Comparison of ENCODE assay signal across 8 cellular contexts in the genomic region with DNA sequence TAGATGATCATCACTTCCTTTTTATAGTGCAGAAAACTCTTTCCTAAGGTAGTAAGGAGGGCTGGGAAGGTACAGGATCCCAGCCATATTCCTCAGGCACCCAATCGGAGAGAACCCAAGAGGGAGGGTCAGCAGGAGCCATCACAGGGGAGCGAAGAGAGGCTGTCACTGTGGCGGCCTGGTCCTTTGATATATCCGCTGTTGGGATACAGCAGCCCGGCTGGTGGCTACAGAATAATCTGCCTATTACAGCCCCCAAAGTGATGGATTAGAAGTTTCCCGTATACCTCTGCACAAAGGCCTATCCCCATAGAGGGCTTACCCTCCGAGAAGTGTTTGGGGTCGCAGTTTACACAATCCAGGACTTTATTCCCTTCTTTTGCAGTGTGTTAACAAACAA. TPM values are rescaled to one million over a fixed set of nuclear protein-coding genes. Genes with fewer than 3 reads are reported as not detected.
A peak's percentile ranks its signal among the peaks of the same experiment; 100 is the strongest.
DNase-seq lines count a peak whose midpoint lies in the region; TF ChIP-seq lines count a peak whose summit lies in the region.

No MANE protein-coding gene starts in this region.

- H3K9me3 ChIP-seq in ES-I3 (ENCODE audit: control insufficient read depth, insufficient read depth, low read length) (no peaks in the 10 kb centered on the region), HUES48 (ENCODE audit: control insufficient read depth, insufficient read depth, low read length) (no peaks in the 10 kb centered on the region), neural cell (ENCODE audit: low read length) (no peaks in the 10 kb centered on the region)

- H3K4me3 ChIP-seq in HUES48 (ENCODE audit: low read depth, low read length) (peak overlapping the region; percentile 99), neural cell (ENCODE audit: low read length) (peak overlapping the region; percentile 98)

- no peaks in the 10 kb centered on the region for H4K20me1 ChIP-seq in neural cell (ENCODE audit: insufficient read depth)

- H3K4me2 ChIP-seq in neural cell (ENCODE audit: low read length) = no peak overlapping the region

- no peak overlapping the region for H2AFZ ChIP-seq in neural cell (ENCODE audit: low read depth, low read length)

- H3K36me3 ChIP-seq in ES-I3 (ENCODE audit: insufficient read depth, low read length) (no peaks in the 10 kb centered on the region), HUES48 (ENCODE audit: control insufficient read depth, insufficient read depth, low read length) (no peaks in the 10 kb centered on the region), neural cell (ENCODE audit: insufficient read depth, low read length) (no peaks in the 10 kb centered on the region)

- peaks cover 5% of the 10 kb centered on the region for H3F3A ChIP-seq in neural cell (ENCODE audit: insufficient read depth, low read length, poor library complexity, severe bottlenecking)

- no peak for TF ChIP-seq RAD21 in neural cell (conservative IDR thresholded peaks at IDR 0.05)

- H3K27me3 ChIP-seq in HUES48 (ENCODE audit: control insufficient read depth, insufficient read depth, low read length) (no peaks in the 10 kb centered on the region), neural cell (ENCODE audit: insufficient read depth, low read depth, low read length) (no peaks in the 10 kb centered on the region)

- no peaks in the 10 kb centered on the region for H3K79me2 ChIP-seq in neural cell (replicated peaks; ENCODE audit: insufficient read depth, low read length)

- H3K27ac ChIP-seq in HUES48 (ENCODE audit: low read depth, low read length) (no peak overlapping the region), cingulate gyrus (ENCODE audit: low read depth, low read length) (peak overlapping the region; percentile 94), neural cell (ENCODE audit: low read length) (no peak overlapping the region)

- no peak for TF ChIP-seq EP300 in neural cell (conservative IDR thresholded peaks at IDR 0.05; ENCODE audit: poor library complexity, severe bottlenecking)

- H3K4me1 ChIP-seq in ES-I3 (ENCODE audit: insufficient read depth, low read length) = no peaks in the 10 kb centered on the region; the same call in none of the 2 replicates
- H3K4me1 ChIP-seq in HUES48 (ENCODE audit: control insufficient read depth, insufficient read depth, low read length) = 0 out of 2 replicates have a peak, but pooled peaks cover 6% of the 10 kb centered on the region

- no peaks in the 10 kb centered on the region for H3K9me2 ChIP-seq in neural cell (ENCODE audit: insufficient read depth, low read length)

- H3K9ac ChIP-seq in ES-I3 (ENCODE audit: low read depth, low read length) (peak overlapping the region; percentile 89; the same call in 1 of the 2 replicates), HUES48 (ENCODE audit: low read depth, low read length) (no peak overlapping the region), neural cell (ENCODE audit: low read length) (no peak overlapping the region)

- no peak for TF ChIP-seq CTCF in neural cell (IDR thresholded peaks at IDR 0.05; ENCODE audit: poor library complexity, severe bottlenecking)

- DNase-seq in activated gamma-delta T cell (lab: John Stamatoyannopoulos, UW) (no peak), SW 1271 (lab: John Stamatoyannopoulos, UW) (no peak), Ammon's horn (ENCODE audit: low spot score) (no peak)
- DNase-seq in activated CD4-positive, alpha-beta T cell treated with anti-CD3 and anti-CD28 coated beads for 48 hours = no peak

TF ChIP-seq in neural cell, 6 proteins besides CTCF, POLR2A, EP300 and RAD21:
- no peak for TF ChIP-seq TAF1 (IDR thresholded peaks at IDR 0.05; ENCODE audit: low read depth)
- no peak for TF ChIP-seq SMC3 (conservative IDR thresholded peaks at IDR 0.05; ENCODE audit: poor library complexity)
- no peak for TF ChIP-seq POLR2AphosphoS5 (IDR thresholded peaks at IDR 0.05)
- no peak for TF ChIP-seq MXI1 (conservative IDR thresholded peaks at IDR 0.05; ENCODE audit: poor library complexity, severe bottlenecking)
- TF ChIP-seq, protein P1, sequence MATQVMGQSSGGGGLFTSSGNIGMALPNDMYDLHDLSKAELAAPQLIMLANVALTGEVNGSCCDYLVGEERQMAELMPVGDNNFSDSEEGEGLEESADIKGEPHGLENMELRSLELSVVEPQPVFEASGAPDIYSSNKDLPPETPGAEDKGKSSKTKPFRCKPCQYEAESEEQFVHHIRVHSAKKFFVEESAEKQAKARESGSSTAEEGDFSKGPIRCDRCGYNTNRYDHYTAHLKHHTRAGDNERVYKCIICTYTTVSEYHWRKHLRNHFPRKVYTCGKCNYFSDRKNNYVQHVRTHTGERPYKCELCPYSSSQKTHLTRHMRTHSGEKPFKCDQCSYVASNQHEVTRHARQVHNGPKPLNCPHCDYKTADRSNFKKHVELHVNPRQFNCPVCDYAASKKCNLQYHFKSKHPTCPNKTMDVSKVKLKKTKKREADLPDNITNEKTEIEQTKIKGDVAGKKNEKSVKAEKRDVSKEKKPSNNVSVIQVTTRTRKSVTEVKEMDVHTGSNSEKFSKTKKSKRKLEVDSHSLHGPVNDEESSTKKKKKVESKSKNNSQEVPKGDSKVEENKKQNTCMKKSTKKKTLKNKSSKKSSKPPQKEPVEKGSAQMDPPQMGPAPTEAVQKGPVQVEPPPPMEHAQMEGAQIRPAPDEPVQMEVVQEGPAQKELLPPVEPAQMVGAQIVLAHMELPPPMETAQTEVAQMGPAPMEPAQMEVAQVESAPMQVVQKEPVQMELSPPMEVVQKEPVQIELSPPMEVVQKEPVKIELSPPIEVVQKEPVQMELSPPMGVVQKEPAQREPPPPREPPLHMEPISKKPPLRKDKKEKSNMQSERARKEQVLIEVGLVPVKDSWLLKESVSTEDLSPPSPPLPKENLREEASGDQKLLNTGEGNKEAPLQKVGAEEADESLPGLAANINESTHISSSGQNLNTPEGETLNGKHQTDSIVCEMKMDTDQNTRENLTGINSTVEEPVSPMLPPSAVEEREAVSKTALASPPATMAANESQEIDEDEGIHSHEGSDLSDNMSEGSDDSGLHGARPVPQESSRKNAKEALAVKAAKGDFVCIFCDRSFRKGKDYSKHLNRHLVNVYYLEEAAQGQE (IDR thresholded peaks at IDR 0.05; ENCODE audit: borderline replicate concordance) = no peak
- no peak for TF ChIP-seq EZH2 (IDR thresholded peaks at IDR 0.05; ENCODE audit: borderline replicate concordance, insufficient read depth, low read length, poor library complexity, severe bottlenecking)

RNA-seq across cellular contexts. Expression of a gene that starts 48.5 kb away (rescaled TPM):
- not detected in 2 replicates for polyA plus RNA-seq in neural cell
- polyA minus RNA-seq in neural cell = not detected in 2 replicates

RNA-seq across cellular contexts. Expression of a gene that starts 55.7 kb away (rescaled TPM):
- polyA plus RNA-seq in neural cell = 24.4 and 25.7 TPM in 2 replicates
- polyA minus RNA-seq in neural cell = 51.9 and 57.3 TPM in 2 replicates

RNA-seq across cellular contexts. Expression of a gene that starts 56.5 kb away (rescaled TPM):
- polyA plus RNA-seq in neural cell = 1.6 TPM in 1 of 2 replicates, not detected in the other
- polyA minus RNA-seq in neural cell = not detected in 2 replicates
